Comparison of ENCODE assay signal across 12 cellular contexts in genomic region chr22:40679249-40679963, GRCh38. TPM values are rescaled to one million over a fixed set of nuclear protein-coding genes. Genes with fewer than 3 reads are reported as not detected.
DNase-seq lines count a peak whose midpoint lies in the region; ATAC-seq and TF ChIP-seq lines count a peak whose summit lies in the region.
"Had no signal": no experiment of that assay in that cellular context is flagged by ENCODE, and none has a peak within 500 bp of the region (broad histone marks: within the 10 kb centered on the region; RNA-seq: fewer than 3 reads in every experiment).

Gene MCHR1 (plus strand): TSS chr22:40679484. CDS start chr22:40679653, 169 bp downstream.

- H3K9me3 ChIP-seq in osteoblast (ENCODE audit: low read depth, low read length) (no peaks in the 10 kb centered on the region), HAP-1 (no peaks in the 10 kb centered on the region)

- H3K36me3 ChIP-seq in osteoblast (ENCODE audit: insufficient read depth, low read length) = no peaks in the 10 kb centered on the region
- no peaks in the 10 kb centered on the region for H3K36me3 ChIP-seq in HAP-1 (replicated peaks)

- peaks cover 7% of the 10 kb centered on the region for H3K27me3 ChIP-seq in osteoblast (ENCODE audit: insufficient read depth, low read length)
- peaks cover 6% of the 10 kb centered on the region; the same call in 1 of the 2 replicates for H3K27me3 ChIP-seq in HAP-1 (ENCODE audit: low read depth)

- peak within 1 kb of the TSS; percentile 77 for H2AFZ ChIP-seq in osteoblast (ENCODE audit: low read length)

- H3K27ac ChIP-seq in osteoblast (ENCODE audit: low read depth, low read length) = peak within 1 kb of the TSS; percentile 15

- no peak for ATAC-seq in HG03457 (IDR thresholded peaks at IDR 0.05; ENCODE audit: unreplicated experiment)

- DNase-seq in AG10803 (ENCODE audit: low read depth) (no peak), NCI-H2227 treated with DMSO at 0.1 percent for 48 hours (lab: John Stamatoyannopoulos, UW) (peak; percentile 16), fibroblast of mammary gland (ENCODE audit: low read depth) (no peak), osteoblast (ENCODE audit: insufficient read length, low spot score, missing footprints) (no peak), middle frontal gyrus (ENCODE audit: extremely low spot score, low spot score) (no peak), HAP-1 (ENCODE audit: low spot score in 2 of 2) (no peak), kidney glomerular epithelial cell (lab: John Stamatoyannopoulos, UW) (no peak)
- DNase-seq: effector memory CD4-positive, alpha-beta T cell; SW 1271 had no signal

- in situ Hi-C loops in HAP-1 (cut with MboI; ENCODE audit: low sequenced_read_pairs) = no loop called here

- peak within 1 kb of the TSS; percentile 90 for H3K4me2 ChIP-seq in osteoblast (ENCODE audit: insufficient read depth, low read length)

- no peaks in the 10 kb centered on the region for H4K20me1 ChIP-seq in osteoblast (ENCODE audit: insufficient read depth, low read length)

- H3K4me1 ChIP-seq in osteoblast (ENCODE audit: insufficient read depth, low read length) (peaks cover 23% of the 10 kb centered on the region), HAP-1 (no peaks in the 10 kb centered on the region)

- TF ChIP-seq CTCF in AG10803 (conservative IDR thresholded peaks at IDR 0.05; ENCODE audit: low read length) (no peak), fibroblast of mammary gland (conservative IDR thresholded peaks at IDR 0.05; ENCODE audit: control insufficient read depth, insufficient read depth, low read depth, low read length) (no peak), osteoblast (IDR thresholded peaks at IDR 0.05; ENCODE audit: extremely low read depth, low read depth, low read length) (no peak)

- H3K4me3 ChIP-seq in AG10803 (ENCODE audit: low read length) (peak within 1 kb of the TSS; percentile 47), fibroblast of mammary gland (ENCODE audit: control insufficient read depth, low read depth, low read length) (peak within 1 kb of the TSS; percentile 17), osteoblast (ENCODE audit: insufficient read depth, low read length) (peak within 1 kb of the TSS; percentile 70), HAP-1 (no peak within 1 kb of the TSS)

- no peaks in the 10 kb centered on the region for H3K79me2 ChIP-seq in osteoblast (ENCODE audit: insufficient read depth, low read length)

RNA-seq across cellular contexts. Expression of gene MCHR1, which starts in this region (rescaled TPM):
- 0.59 TPM in 1 of 2 replicates, not detected in the other for total RNA-seq in osteoblast
- total RNA-seq: mesenteric fat pad, NCI-H460 had no signal
